Comparison of ENCODE assay signal across 15 cellular contexts in genomic region chr5:149419532-149420485, GRCh38. TPM values are rescaled to one million over a fixed set of nuclear protein-coding genes. Genes with fewer than 3 reads are reported as not detected.
DNase-seq lines count a peak whose midpoint lies in the region; ATAC-seq and TF ChIP-seq lines count a peak whose summit lies in the region.
"Had no signal": no experiment of that assay in that cellular context is flagged by ENCODE, and none has a peak within 500 bp of the region (broad histone marks: within the 10 kb centered on the region; RNA-seq: fewer than 3 reads in every experiment).

No MANE protein-coding gene starts in this region.

- intact Hi-C loops in breast epithelium (cut with DNase I; ENCODE audit: low total_unique reads), result loop anchor here (10.0 kb wide), 1 partner anchor 45 kb away; the partner anchor contains the start of gene IL17B
- intact Hi-C loops in mammary epithelial cell (cut with micrococcal nuclease), result no loop called here
- intact Hi-C loops in heart left ventricle (cut with DNase I), result loop anchor here in 3 of 10 donors (5.0 kb wide), 1 partner anchor 33 kb away; no protein-coding TSS in a partner anchor
- intact Hi-C loops in ovary (cut with DNase I), result loop anchor here in 1 of 4 donors (5.0 kb wide), 1 partner anchor 38 kb away; no protein-coding TSS in a partner anchor
- intact Hi-C loops in aorta (cut with DNase I), result no loop called here
- intact Hi-C loops in CD14-positive monocyte (cut with micrococcal nuclease), result no loop called here

- peaks cover 30% of the 10 kb centered on the region for H3K4me1 Mint-ChIP-seq in CD14-positive monocyte
- H3K4me1 Mint-ChIP-seq: activated T-helper 17 cell treated with anti-CD3 and anti-CD28 coated beads, Interleukin-2, amount 50 U/mL, for 72 hours had no signal

- H3K9me3 ChIP-seq in breast epithelium (no peaks in the 10 kb centered on the region), mammary epithelial cell (replicated peaks; ENCODE audit: insufficient read depth, low read length) (no peaks in the 10 kb centered on the region), heart left ventricle (no peaks in the 10 kb centered on the region), ovary (no peaks in the 10 kb centered on the region), aorta (ENCODE audit: control insufficient read depth, low read length) (no peaks in the 10 kb centered on the region)
- H3K9me3 ChIP-seq: SJSA1 had no signal

- H3K9me3 Mint-ChIP-seq in CD14-positive monocyte, result no peaks in the 10 kb centered on the region
- H3K9me3 Mint-ChIP-seq: activated T-helper 17 cell treated with anti-CD3 and anti-CD28 coated beads, Interleukin-2, amount 50 U/mL, for 72 hours had no signal

- H3K4me2 ChIP-seq in mammary epithelial cell (ENCODE audit: insufficient read depth, low read depth, low read length), result no peak overlapping the region

- WGBS in mammary epithelial cell (ENCODE audit: low coverage, missing lambda C conversion rate), result 65% methylated on average over 12 of the region's 14 CpGs
- 40 to 46% (median 41%) methylated on average over 14 of the region's 14 CpGs for WGBS in heart left ventricle, 4 donors
- WGBS in ovary, 3 donors, result 16 to 22% (median 21%) methylated on average over 14 of the region's 14 CpGs
- WGBS in aorta, 2 donors, result 7 to 10% methylated on average over 14 of the region's 14 CpGs

- peak in 3 of 4 donors; percentile 10 to 14 (median 13) for ATAC-seq in heart left ventricle
- no peak for ATAC-seq in aorta (ENCODE audit: low FRiP score)
- ATAC-seq: activated T-helper 17 cell treated with anti-CD3 and anti-CD28 coated beads, Interleukin-2, amount 50 U/mL, for 72 hours had no signal

- TF ChIP-seq CTCF in breast epithelium (IDR thresholded peaks at IDR 0.05), result no peak
- no peak for TF ChIP-seq CTCF in mammary epithelial cell (conservative IDR thresholded peaks at IDR 0.05 in 1 of 2, IDR thresholded peaks at IDR 0.05 in 1 of 2; ENCODE audit: extremely low read depth in 1 of 2, insufficient read depth in 1 of 2, low read depth in 1 of 2, low read length in 2 of 2)
- TF ChIP-seq CTCF in heart left ventricle (IDR thresholded peaks at IDR 0.05), result no peak
- no peak for TF ChIP-seq CTCF in ovary (IDR thresholded peaks at IDR 0.05)
- TF ChIP-seq CTCF in CD14-positive monocyte (IDR thresholded peaks at IDR 0.05), result no peak

- TF ChIP-seq EP300 in ovary (IDR thresholded peaks at IDR 0.05), result no peak

- H3K4me3 ChIP-seq in breast epithelium (peak overlapping the region in 1 of 3 donors; percentile 22), mammary epithelial cell (replicated peaks in 1 of 3; ENCODE audit: insufficient read depth in 1 of 3, low read depth in 2 of 3, low read length in 3 of 3) (no peak overlapping the region), heart left ventricle (peak overlapping the region in 1 of 12 donors; percentile 3), ovary (no peak overlapping the region), aorta (ENCODE audit: low read length in 2 of 2) (no peak overlapping the region)
- H3K4me3 ChIP-seq: SJSA1 had no signal

- no peaks in the 10 kb centered on the region for H3K36me3 Mint-ChIP-seq in CD14-positive monocyte

- H3K27ac ChIP-seq in breast epithelium, result peak overlapping the region; percentile 72 to 92
- no peak overlapping the region for H3K27ac ChIP-seq in mammary epithelial cell (ENCODE audit: insufficient read depth, low read depth, low read length)
- H3K27ac ChIP-seq in heart left ventricle, result peak overlapping the region; percentile 58 to 98 (median 92)
- peak overlapping the region; percentile 37 to 79 for H3K27ac ChIP-seq in ovary
- peak overlapping the region; percentile 57 to 69 for H3K27ac ChIP-seq in aorta (ENCODE audit: low read depth in 1 of 2, low read length in 2 of 2)
- H3K27ac ChIP-seq: SJSA1 had no signal

- peaks cover 2 to 6% (median 2%) of the 10 kb centered on the region in 3 donors for H3K27me3 Mint-ChIP-seq in CD14-positive monocyte (ENCODE audit: low read depth in 3 of 3)

- H3K27me3 ChIP-seq in breast epithelium, result no peaks in the 10 kb centered on the region
- H3K27me3 ChIP-seq in mammary epithelial cell (ENCODE audit: insufficient read depth, low read length), result no peaks in the 10 kb centered on the region
- no peaks in the 10 kb centered on the region for H3K27me3 ChIP-seq in heart left ventricle
- no peaks in the 10 kb centered on the region for H3K27me3 ChIP-seq in ovary
- H3K27me3 ChIP-seq in aorta (ENCODE audit: control insufficient read depth in 1 of 2, insufficient read depth in 2 of 2, low read length in 1 of 2), result no peaks in the 10 kb centered on the region
- H3K27me3 ChIP-seq: SJSA1 had no signal

- DNase-seq in breast epithelium (ENCODE audit: low spot score in 2 of 2), result no peak
- DNase-seq in mammary epithelial cell, result no peak
- peak; percentile 61 to 80 (median 65) for DNase-seq in heart left ventricle
- DNase-seq in ovary, result peak in 2 of 5 donors; percentile 12 to 43
- DNase-seq in aorta, result no peak
- DNase-seq in CD14-positive monocyte (ENCODE audit: low spot score), result no peak
- DNase-seq in cerebellar nuclear complex (lab: John Stamatoyannopoulos, UW), result no peak
- DNase-seq in H4 (ENCODE audit: low spot score), result no peak
- DNase-seq: activated CD4-positive, alpha-beta T cell treated with anti-CD3 and anti-CD28 coated beads for 1 hour; cortex of kidney; DMS153; NCI-H1092; NCI-H748 treated with DMSO at 0.1 percent for 48 hours had no signal

- dilution Hi-C loops in mammary epithelial cell (cut with HindIII; ENCODE audit: low sequenced_read_pairs), result no loop called here

- no peak overlapping the region for H3K27ac Mint-ChIP-seq in CD14-positive monocyte
- H3K27ac Mint-ChIP-seq: activated T-helper 17 cell treated with anti-CD3 and anti-CD28 coated beads, Interleukin-2, amount 50 U/mL, for 72 hours had no signal

- H4K20me1 ChIP-seq in mammary epithelial cell (ENCODE audit: insufficient read depth, low read length), result no peaks in the 10 kb centered on the region

- no peaks in the 10 kb centered on the region for H3K79me2 ChIP-seq in mammary epithelial cell (ENCODE audit: insufficient read depth, low read length)

- TF ChIP-seq POLR2A in breast epithelium (IDR thresholded peaks at IDR 0.05) (no peak), heart left ventricle (IDR thresholded peaks at IDR 0.05) (no peak), ovary (IDR thresholded peaks at IDR 0.05) (no peak)

- in situ Hi-C loops in mammary epithelial cell (cut with MboI; ENCODE audit: low sequenced_read_pairs in 2 of 2), result no loop called here

- H3K36me3 ChIP-seq in breast epithelium (no peaks in the 10 kb centered on the region), mammary epithelial cell (ENCODE audit: insufficient read depth, low read length) (no peaks in the 10 kb centered on the region), heart left ventricle (peaks cover 0 to 37% (median 5%) of the 10 kb centered on the region in 9 donors), ovary (no peaks in the 10 kb centered on the region), aorta (ENCODE audit: control insufficient read depth in 1 of 2, insufficient read depth in 2 of 2, low read length in 1 of 2) (peaks cover 9 to 27% of the 10 kb centered on the region in 2 donors)

- no TSS peak for BruUV-seq in mammary epithelial cell (replicated peaks; lab: Mats Ljungman, UMichigan)

- H3K4me3 Mint-ChIP-seq in CD14-positive monocyte, result no peak overlapping the region
- H3K4me3 Mint-ChIP-seq: activated T-helper 17 cell treated with anti-CD3 and anti-CD28 coated beads, Interleukin-2, amount 50 U/mL, for 72 hours had no signal

- CTCF ChIA-PET in mammary epithelial cell (lab: Charles Lee; ENCODE audit: low non-redundant PET), result interaction anchor here (0.7 kb wide), 1 partner anchor 402 kb away, joined by 15 read pairs; no protein-coding TSS in a partner anchor

- H3K9ac ChIP-seq in mammary epithelial cell (ENCODE audit: insufficient read depth, low read length), result no peak overlapping the region

- H2AFZ ChIP-seq in mammary epithelial cell (ENCODE audit: low read depth, low read length), result no peak overlapping the region

- peaks cover 0 to 27% of the 10 kb centered on the region in 2 donors for H3K4me1 ChIP-seq in breast epithelium
- H3K4me1 ChIP-seq in mammary epithelial cell (ENCODE audit: insufficient read depth, low read length), result no peaks in the 10 kb centered on the region
- H3K4me1 ChIP-seq in heart left ventricle, result peaks cover 2 to 98% (median 77%) of the 10 kb centered on the region in 12 donors
- H3K4me1 ChIP-seq in ovary (ENCODE audit: insufficient read depth), result peaks cover 67% of the 10 kb centered on the region
- no peaks in the 10 kb centered on the region for H3K4me1 ChIP-seq in aorta (ENCODE audit: control insufficient read depth in 1 of 2, insufficient read depth in 2 of 2, low read length in 2 of 2)

RNA-seq across cellular contexts. Expression of gene IL17B, which starts 40.7 kb away (rescaled TPM):
- 1 to 10 TPM in 2 of 3 donors, under 1 TPM in 1; 0.64 to 5.6 (median 5.4) TPM for total RNA-seq in breast epithelium
- under 1 TPM in 1 of 2 donors, not detected in 1; 0.50 TPM for total RNA-seq in mammary epithelial cell
- not detected for polyA plus RNA-seq in mammary epithelial cell
- polyA minus RNA-seq in mammary epithelial cell, result not detected
- under 1 TPM in 2 of 9 donors, not detected in 7; 0.35 to 0.42 TPM for total RNA-seq in heart left ventricle
- polyA plus RNA-seq in heart left ventricle, result under 1 TPM in 1 of 2 donors, not detected in 1; 0.33 TPM
- total RNA-seq in ovary, result under 1 TPM in 2 of 7 donors, not detected in 5; 0.47 to 0.54 TPM
- 1 to 10 TPM in 1 of 2 donors, not detected in 1; 1.7 TPM for polyA plus RNA-seq in ovary
- total RNA-seq in aorta, result 10 to 100 TPM in 1 of 2 donors, 1 to 10 TPM in 1; 2.8 to 18.0 TPM
- polyA plus RNA-seq in aorta, result 1 to 10 TPM; 7.6 to 9.0 TPM
- not detected for polyA plus RNA-seq in CD14-positive monocyte
- total RNA-seq in H4 (2014; rRNA removed; shearing (Covaris generic)), result 0.31 TPM in 1 of 2 replicates, not detected in the other
- total RNA-seq: activated T-helper 17 cell treated with anti-CD3 and anti-CD28 coated beads, Interleukin-2, amount 50 U/mL, for 72 hours had no signal

Comparison
In these comparisons a context has a peak if more than half of its experiments do, and no peak if none do; other contexts are left out.
1. DNase-seq: peak in heart left ventricle (5 of 5); none in breast epithelium (0 of 2), mammary epithelial cell (single experiment), aorta (0 of 2), CD14-positive monocyte (single experiment), cerebellar nuclear complex (0 of 2) and H4 (single experiment).